ENCODE assay signal across 25 cellular contexts in genomic region chr7:125074141-125074540, GRCh38.
"Had no signal": no experiment of that assay in that cellular context is flagged by ENCODE, and none has a peak within 500 bp of the region (broad histone marks: within the 10 kb centered on the region; RNA-seq: fewer than 3 reads in every experiment).

No MANE protein-coding gene starts in this region.

- DNase-seq: activated CD4-positive, alpha-beta memory T cell treated with anti-CD3 and anti-CD28 coated beads, Interleukin-2, amount 10 ng/mL, durations not matched to agents 7 days and 5 days; activated CD4-positive, alpha-beta T cell treated with anti-CD3 and anti-CD28 coated beads, Interleukin-2, amount 10 ng/mL, durations not matched to agents 24 days and 14 days; activated effector memory CD4-positive, alpha-beta T cell treated with Interleukin-2 at 50 U/mL for 16 hours; activated naive CD4-positive, alpha-beta T cell treated with anti-CD3 and anti-CD28 coated beads for 36 hours; activated naive CD8-positive, alpha-beta T cell treated with anti-CD3 and anti-CD28 coated beads, Interleukin-2, amount 10 ng/mL, durations not matched to agents 7 days and 5 days; activated T-cell treated with anti-CD3 and anti-CD28 coated beads, Interleukin-2, amount 50 U/mL, for 72 hours; caudate nucleus; effector CD4-positive, alpha-beta T cell; gastrocnemius medialis; left colon; lower lobe of right lung; naive thymus-derived CD8-positive, alpha-beta T cell; ovary; spleen; stimulated activated CD4-positive, alpha-beta T cell treated with anti-CD3 and anti-CD28 coated beads, Interleukin-4, amount 100 ng/mL, for 1 hour; stimulated activated naive CD4-positive, alpha-beta T cell treated with Interleukin-2 at 50 U/mL for 16 hours; T-cell; upper lobe of left lung had no signal

- H3K36me3 Mint-ChIP-seq: activated naive CD8-positive, alpha-beta T cell treated with anti-CD3 and anti-CD28 coated beads, Interleukin-2, amount 10 ng/mL, durations not matched to agents 7 days and 5 days; T-cell had no signal

- H3K36me3 ChIP-seq: esophagus muscularis mucosa, gastrocnemius medialis, lower lobe of right lung, ovary, prostate gland, spleen, thoracic aorta, upper lobe of left lung had no signal

- H3K27me3 ChIP-seq: esophagus muscularis mucosa, gastrocnemius medialis, ovary, spleen, upper lobe of left lung had no signal

- H3K27me3 Mint-ChIP-seq: activated CD4-positive, alpha-beta memory T cell treated with anti-CD3 and anti-CD28 coated beads, Interleukin-2, amount 10 ng/mL, durations not matched to agents 7 days and 5 days; activated CD4-positive, alpha-beta T cell treated with anti-CD3 and anti-CD28 coated beads, Interleukin-2, amount 10 ng/mL, durations not matched to agents 24 days and 14 days; activated naive CD8-positive, alpha-beta T cell treated with anti-CD3 and anti-CD28 coated beads, Interleukin-2, amount 10 ng/mL, durations not matched to agents 7 days and 5 days; dendritic cell treated with granulocyte-macrophage colony-stimulating factor and Interleukin-4, amounts not matched to agents 40 ng/mL and 50 ng/mL, for 4 days; T-cell had no signal

- H3K4me3 Mint-ChIP-seq: activated CD4-positive, alpha-beta memory T cell treated with anti-CD3 and anti-CD28 coated beads, Interleukin-2, amount 10 ng/mL, durations not matched to agents 7 days and 5 days; activated CD4-positive, alpha-beta T cell treated with anti-CD3 and anti-CD28 coated beads, Interleukin-2, amount 10 ng/mL, durations not matched to agents 24 days and 14 days; activated naive CD4-positive, alpha-beta T cell treated with anti-CD3 and anti-CD28 coated beads for 36 hours; activated naive CD8-positive, alpha-beta T cell treated with anti-CD3 and anti-CD28 coated beads, Interleukin-2, amount 10 ng/mL, durations not matched to agents 7 days and 5 days; activated T-cell treated with anti-CD3 and anti-CD28 coated beads, Interleukin-2, amount 50 U/mL, for 72 hours; dendritic cell treated with granulocyte-macrophage colony-stimulating factor and Interleukin-4, amounts not matched to agents 40 ng/mL and 50 ng/mL, for 4 days; naive thymus-derived CD8-positive, alpha-beta T cell; T-cell; T-helper 2 cell treated with Interferon-gamma antibody and Interleukin-4, amounts not matched to agents 5 μg/mL and 100 μg/mL, for 36 hours had no signal

- ATAC-seq: activated CD4-positive, CD25-positive, alpha-beta regulatory T cell treated with anti-CD3 and anti-CD28 coated beads, Interleukin-2, amount 50 U/mL, for 24 hours; activated T-cell treated with anti-CD3 and anti-CD28 coated beads, Interleukin-2, amount 50 U/mL, for 72 hours; gastrocnemius medialis; left colon; lower lobe of right lung; naive thymus-derived CD8-positive, alpha-beta T cell; T-cell had no signal

- H3K9me3 ChIP-seq: esophagus muscularis mucosa, gastrocnemius medialis, lower lobe of right lung, ovary, prostate gland, thoracic aorta, upper lobe of left lung had no signal

- H3K27ac ChIP-seq: esophagus muscularis mucosa, gastrocnemius medialis, lower lobe of right lung, ovary, prostate gland, spleen, thoracic aorta, upper lobe of left lung, VCaP had no signal

- H3K4me1 ChIP-seq: esophagus muscularis mucosa, gastrocnemius medialis, lower lobe of right lung, prostate gland, spleen, upper lobe of left lung had no signal

- H3K9me3 Mint-ChIP-seq: activated CD4-positive, alpha-beta T cell treated with anti-CD3 and anti-CD28 coated beads, Interleukin-2, amount 10 ng/mL, durations not matched to agents 24 days and 14 days; T-helper 2 cell treated with Interferon-gamma antibody and Interleukin-4, amounts not matched to agents 5 μg/mL and 100 μg/mL, for 36 hours had no signal

- H3K4me3 ChIP-seq: esophagus muscularis mucosa, gastrocnemius medialis, lower lobe of right lung, ovary, prostate gland, spleen, thoracic aorta, upper lobe of left lung had no signal

- H3K27ac Mint-ChIP-seq: activated CD4-positive, alpha-beta memory T cell treated with anti-CD3 and anti-CD28 coated beads, Interleukin-2, amount 10 ng/mL, durations not matched to agents 7 days and 5 days; activated CD4-positive, alpha-beta T cell treated with anti-CD3 and anti-CD28 coated beads, Interleukin-2, amount 10 ng/mL, durations not matched to agents 24 days and 14 days; activated naive CD4-positive, alpha-beta T cell treated with anti-CD3 and anti-CD28 coated beads for 36 hours; activated naive CD8-positive, alpha-beta T cell treated with anti-CD3 and anti-CD28 coated beads, Interleukin-2, amount 10 ng/mL, durations not matched to agents 7 days and 5 days; activated T-cell treated with anti-CD3 and anti-CD28 coated beads, Interleukin-2, amount 50 U/mL, for 72 hours; dendritic cell treated with granulocyte-macrophage colony-stimulating factor and Interleukin-4, amounts not matched to agents 40 ng/mL and 50 ng/mL, for 4 days; naive thymus-derived CD8-positive, alpha-beta T cell; T-cell; T-helper 2 cell treated with Interferon-gamma antibody and Interleukin-4, amounts not matched to agents 5 μg/mL and 100 μg/mL, for 36 hours had no signal

- H3K4me1 Mint-ChIP-seq: activated CD4-positive, alpha-beta memory T cell treated with anti-CD3 and anti-CD28 coated beads, Interleukin-2, amount 10 ng/mL, durations not matched to agents 7 days and 5 days; activated CD4-positive, alpha-beta T cell treated with anti-CD3 and anti-CD28 coated beads, Interleukin-2, amount 10 ng/mL, durations not matched to agents 24 days and 14 days; activated naive CD8-positive, alpha-beta T cell treated with anti-CD3 and anti-CD28 coated beads, Interleukin-2, amount 10 ng/mL, durations not matched to agents 7 days and 5 days; naive thymus-derived CD8-positive, alpha-beta T cell; T-cell had no signal
